In the genomic region with DNA sequence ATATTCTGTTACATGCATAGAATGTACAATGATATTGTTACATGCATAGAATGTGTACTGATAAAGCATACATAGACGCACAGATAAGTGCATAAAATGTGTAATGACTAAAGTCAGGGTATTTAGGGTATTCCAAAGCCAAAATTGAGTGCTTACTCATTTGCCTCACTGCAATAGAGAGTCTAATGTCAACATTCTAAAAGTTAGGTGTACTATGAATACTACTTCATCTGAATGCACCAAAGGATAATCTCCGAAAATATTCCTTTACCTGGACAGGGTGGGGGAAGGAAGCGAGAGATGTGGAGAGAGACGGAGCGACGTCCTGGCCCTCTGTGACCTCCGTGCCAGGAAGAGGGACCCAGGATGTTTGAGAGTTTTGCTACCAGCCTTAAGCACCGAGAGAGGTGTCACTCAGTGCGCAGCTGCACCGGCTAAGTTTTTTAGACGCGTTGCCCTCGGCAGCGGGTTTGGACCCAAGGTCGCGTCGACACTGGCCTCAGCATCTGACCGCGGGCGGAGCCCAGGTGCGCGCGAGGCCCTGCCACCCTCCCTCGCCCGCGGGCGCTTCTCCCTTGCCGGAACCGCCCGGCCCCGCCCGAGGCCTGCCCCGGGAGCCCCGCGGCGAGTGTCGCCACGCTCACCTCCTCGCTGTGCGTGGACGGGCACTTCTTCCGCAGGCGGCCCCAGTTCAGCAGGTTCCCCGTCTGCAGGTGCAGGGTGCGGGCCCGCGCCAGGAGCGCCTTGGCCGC, we compare ENCODE assay signal across 1 cellular context.
TF ChIP-seq lines count a peak whose summit lies in the region.

No MANE protein-coding gene starts in this region.

TF ChIP-seq in GM12878, 131 proteins besides CTCF, POLR2A, EP300 and RAD21:
- no peak for TF ChIP-seq ESRRA (IDR thresholded peaks at IDR 0.05; ENCODE audit: low read length)
- TF ChIP-seq, protein P1, sequence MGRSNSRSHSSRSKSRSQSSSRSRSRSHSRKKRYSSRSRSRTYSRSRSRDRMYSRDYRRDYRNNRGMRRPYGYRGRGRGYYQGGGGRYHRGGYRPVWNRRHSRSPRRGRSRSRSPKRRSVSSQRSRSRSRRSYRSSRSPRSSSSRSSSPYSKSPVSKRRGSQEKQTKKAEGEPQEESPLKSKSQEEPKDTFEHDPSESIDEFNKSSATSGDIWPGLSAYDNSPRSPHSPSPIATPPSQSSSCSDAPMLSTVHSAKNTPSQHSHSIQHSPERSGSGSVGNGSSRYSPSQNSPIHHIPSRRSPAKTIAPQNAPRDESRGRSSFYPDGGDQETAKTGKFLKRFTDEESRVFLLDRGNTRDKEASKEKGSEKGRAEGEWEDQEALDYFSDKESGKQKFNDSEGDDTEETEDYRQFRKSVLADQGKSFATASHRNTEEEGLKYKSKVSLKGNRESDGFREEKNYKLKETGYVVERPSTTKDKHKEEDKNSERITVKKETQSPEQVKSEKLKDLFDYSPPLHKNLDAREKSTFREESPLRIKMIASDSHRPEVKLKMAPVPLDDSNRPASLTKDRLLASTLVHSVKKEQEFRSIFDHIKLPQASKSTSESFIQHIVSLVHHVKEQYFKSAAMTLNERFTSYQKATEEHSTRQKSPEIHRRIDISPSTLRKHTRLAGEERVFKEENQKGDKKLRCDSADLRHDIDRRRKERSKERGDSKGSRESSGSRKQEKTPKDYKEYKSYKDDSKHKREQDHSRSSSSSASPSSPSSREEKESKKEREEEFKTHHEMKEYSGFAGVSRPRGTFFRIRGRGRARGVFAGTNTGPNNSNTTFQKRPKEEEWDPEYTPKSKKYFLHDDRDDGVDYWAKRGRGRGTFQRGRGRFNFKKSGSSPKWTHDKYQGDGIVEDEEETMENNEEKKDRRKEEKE (IDR thresholded peaks at IDR 0.05): no peak
- TF ChIP-seq SMAD1 (IDR thresholded peaks at IDR 0.05; ENCODE audit: low read depth, partially characterized antibody): no peak
- TF ChIP-seq, protein P2, sequence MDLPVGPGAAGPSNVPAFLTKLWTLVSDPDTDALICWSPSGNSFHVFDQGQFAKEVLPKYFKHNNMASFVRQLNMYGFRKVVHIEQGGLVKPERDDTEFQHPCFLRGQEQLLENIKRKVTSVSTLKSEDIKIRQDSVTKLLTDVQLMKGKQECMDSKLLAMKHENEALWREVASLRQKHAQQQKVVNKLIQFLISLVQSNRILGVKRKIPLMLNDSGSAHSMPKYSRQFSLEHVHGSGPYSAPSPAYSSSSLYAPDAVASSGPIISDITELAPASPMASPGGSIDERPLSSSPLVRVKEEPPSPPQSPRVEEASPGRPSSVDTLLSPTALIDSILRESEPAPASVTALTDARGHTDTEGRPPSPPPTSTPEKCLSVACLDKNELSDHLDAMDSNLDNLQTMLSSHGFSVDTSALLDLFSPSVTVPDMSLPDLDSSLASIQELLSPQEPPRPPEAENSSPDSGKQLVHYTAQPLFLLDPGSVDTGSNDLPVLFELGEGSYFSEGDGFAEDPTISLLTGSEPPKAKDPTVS (IDR thresholded peaks at IDR 0.05; ENCODE audit: low read depth, low read length): no peak
- TF ChIP-seq MTA3 (IDR thresholded peaks at IDR 0.05; ENCODE audit: borderline replicate concordance, low read length): no peak
- no peak for TF ChIP-seq GABPA (IDR thresholded peaks at IDR 0.05; ENCODE audit: low read depth)
- TF ChIP-seq NR2C1 (IDR thresholded peaks at IDR 0.05): no peak
- TF ChIP-seq, protein P3, sequence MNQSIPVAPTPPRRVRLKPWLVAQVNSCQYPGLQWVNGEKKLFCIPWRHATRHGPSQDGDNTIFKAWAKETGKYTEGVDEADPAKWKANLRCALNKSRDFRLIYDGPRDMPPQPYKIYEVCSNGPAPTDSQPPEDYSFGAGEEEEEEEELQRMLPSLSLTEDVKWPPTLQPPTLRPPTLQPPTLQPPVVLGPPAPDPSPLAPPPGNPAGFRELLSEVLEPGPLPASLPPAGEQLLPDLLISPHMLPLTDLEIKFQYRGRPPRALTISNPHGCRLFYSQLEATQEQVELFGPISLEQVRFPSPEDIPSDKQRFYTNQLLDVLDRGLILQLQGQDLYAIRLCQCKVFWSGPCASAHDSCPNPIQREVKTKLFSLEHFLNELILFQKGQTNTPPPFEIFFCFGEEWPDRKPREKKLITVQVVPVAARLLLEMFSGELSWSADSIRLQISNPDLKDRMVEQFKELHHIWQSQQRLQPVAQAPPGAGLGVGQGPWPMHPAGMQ (IDR thresholded peaks at IDR 0.05; ENCODE audit: borderline replicate concordance): no peak
- peak; percentile 54 for TF ChIP-seq MYC (IDR thresholded peaks at IDR 0.05; ENCODE audit: insufficient read depth, insufficient read length, insufficient replicate concordance, low read length, severe bottlenecking)
- TF ChIP-seq, protein P4, sequence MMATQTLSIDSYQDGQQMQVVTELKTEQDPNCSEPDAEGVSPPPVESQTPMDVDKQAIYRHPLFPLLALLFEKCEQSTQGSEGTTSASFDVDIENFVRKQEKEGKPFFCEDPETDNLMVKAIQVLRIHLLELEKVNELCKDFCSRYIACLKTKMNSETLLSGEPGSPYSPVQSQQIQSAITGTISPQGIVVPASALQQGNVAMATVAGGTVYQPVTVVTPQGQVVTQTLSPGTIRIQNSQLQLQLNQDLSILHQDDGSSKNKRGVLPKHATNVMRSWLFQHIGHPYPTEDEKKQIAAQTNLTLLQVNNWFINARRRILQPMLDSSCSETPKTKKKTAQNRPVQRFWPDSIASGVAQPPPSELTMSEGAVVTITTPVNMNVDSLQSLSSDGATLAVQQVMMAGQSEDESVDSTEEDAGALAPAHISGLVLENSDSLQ (IDR thresholded peaks at IDR 0.05): peak; percentile 76
- TF ChIP-seq GATAD2B (conservative IDR thresholded peaks at IDR 0.05; ENCODE audit: low read depth): no peak
- TF ChIP-seq, protein P5, sequence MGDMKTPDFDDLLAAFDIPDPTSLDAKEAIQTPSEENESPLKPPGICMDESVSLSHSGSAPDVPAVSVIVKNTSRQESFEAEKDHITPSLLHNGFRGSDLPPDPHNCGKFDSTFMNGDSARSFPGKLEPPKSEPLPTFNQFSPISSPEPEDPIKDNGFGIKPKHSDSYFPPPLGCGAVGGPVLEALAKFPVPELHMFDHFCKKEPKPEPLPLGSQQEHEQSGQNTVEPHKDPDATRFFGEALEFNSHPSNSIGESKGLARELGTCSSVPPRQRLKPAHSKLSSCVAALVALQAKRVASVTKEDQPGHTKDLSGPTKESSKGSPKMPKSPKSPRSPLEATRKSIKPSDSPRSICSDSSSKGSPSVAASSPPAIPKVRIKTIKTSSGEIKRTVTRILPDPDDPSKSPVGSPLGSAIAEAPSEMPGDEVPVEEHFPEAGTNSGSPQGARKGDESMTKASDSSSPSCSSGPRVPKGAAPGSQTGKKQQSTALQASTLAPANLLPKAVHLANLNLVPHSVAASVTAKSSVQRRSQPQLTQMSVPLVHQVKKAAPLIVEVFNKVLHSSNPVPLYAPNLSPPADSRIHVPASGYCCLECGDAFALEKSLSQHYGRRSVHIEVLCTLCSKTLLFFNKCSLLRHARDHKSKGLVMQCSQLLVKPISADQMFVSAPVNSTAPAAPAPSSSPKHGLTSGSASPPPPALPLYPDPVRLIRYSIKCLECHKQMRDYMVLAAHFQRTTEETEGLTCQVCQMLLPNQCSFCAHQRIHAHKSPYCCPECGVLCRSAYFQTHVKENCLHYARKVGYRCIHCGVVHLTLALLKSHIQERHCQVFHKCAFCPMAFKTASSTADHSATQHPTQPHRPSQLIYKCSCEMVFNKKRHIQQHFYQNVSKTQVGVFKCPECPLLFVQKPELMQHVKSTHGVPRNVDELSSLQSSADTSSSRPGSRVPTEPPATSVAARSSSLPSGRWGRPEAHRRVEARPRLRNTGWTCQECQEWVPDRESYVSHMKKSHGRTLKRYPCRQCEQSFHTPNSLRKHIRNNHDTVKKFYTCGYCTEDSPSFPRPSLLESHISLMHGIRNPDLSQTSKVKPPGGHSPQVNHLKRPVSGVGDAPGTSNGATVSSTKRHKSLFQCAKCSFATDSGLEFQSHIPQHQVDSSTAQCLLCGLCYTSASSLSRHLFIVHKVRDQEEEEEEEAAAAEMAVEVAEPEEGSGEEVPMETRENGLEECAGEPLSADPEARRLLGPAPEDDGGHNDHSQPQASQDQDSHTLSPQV (IDR thresholded peaks at IDR 0.05): no peak
- peak; percentile 52; the same call in 1 of the 2 replicates for TF ChIP-seq TCF12 (IDR thresholded peaks at IDR 0.05; ENCODE audit: low read depth, low read length)
- TF ChIP-seq, protein P6, sequence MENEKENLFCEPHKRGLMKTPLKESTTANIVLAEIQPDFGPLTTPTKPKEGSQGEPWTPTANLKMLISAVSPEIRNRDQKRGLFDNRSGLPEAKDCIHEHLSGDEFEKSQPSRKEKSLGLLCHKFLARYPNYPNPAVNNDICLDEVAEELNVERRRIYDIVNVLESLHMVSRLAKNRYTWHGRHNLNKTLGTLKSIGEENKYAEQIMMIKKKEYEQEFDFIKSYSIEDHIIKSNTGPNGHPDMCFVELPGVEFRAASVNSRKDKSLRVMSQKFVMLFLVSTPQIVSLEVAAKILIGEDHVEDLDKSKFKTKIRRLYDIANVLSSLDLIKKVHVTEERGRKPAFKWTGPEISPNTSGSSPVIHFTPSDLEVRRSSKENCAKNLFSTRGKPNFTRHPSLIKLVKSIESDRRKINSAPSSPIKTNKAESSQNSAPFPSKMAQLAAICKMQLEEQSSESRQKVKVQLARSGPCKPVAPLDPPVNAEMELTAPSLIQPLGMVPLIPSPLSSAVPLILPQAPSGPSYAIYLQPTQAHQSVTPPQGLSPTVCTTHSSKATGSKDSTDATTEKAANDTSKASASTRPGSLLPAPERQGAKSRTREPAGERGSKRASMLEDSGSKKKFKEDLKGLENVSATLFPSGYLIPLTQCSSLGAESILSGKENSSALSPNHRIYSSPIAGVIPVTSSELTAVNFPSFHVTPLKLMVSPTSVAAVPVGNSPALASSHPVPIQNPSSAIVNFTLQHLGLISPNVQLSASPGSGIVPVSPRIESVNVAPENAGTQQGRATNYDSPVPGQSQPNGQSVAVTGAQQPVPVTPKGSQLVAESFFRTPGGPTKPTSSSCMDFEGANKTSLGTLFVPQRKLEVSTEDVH (IDR thresholded peaks at IDR 0.05; ENCODE audit: low read depth, partially characterized antibody): no peak
- TF ChIP-seq, protein P7, sequence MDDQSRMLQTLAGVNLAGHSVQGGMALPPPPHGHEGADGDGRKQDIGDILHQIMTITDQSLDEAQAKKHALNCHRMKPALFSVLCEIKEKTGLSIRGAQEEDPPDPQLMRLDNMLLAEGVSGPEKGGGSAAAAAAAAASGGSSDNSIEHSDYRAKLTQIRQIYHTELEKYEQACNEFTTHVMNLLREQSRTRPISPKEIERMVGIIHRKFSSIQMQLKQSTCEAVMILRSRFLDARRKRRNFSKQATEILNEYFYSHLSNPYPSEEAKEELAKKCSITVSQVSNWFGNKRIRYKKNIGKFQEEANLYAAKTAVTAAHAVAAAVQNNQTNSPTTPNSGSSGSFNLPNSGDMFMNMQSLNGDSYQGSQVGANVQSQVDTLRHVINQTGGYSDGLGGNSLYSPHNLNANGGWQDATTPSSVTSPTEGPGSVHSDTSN (IDR thresholded peaks at IDR 0.05; ENCODE audit: insufficient replicate concordance, low read depth, low read length): peak; percentile 36
- TF ChIP-seq, protein P8, sequence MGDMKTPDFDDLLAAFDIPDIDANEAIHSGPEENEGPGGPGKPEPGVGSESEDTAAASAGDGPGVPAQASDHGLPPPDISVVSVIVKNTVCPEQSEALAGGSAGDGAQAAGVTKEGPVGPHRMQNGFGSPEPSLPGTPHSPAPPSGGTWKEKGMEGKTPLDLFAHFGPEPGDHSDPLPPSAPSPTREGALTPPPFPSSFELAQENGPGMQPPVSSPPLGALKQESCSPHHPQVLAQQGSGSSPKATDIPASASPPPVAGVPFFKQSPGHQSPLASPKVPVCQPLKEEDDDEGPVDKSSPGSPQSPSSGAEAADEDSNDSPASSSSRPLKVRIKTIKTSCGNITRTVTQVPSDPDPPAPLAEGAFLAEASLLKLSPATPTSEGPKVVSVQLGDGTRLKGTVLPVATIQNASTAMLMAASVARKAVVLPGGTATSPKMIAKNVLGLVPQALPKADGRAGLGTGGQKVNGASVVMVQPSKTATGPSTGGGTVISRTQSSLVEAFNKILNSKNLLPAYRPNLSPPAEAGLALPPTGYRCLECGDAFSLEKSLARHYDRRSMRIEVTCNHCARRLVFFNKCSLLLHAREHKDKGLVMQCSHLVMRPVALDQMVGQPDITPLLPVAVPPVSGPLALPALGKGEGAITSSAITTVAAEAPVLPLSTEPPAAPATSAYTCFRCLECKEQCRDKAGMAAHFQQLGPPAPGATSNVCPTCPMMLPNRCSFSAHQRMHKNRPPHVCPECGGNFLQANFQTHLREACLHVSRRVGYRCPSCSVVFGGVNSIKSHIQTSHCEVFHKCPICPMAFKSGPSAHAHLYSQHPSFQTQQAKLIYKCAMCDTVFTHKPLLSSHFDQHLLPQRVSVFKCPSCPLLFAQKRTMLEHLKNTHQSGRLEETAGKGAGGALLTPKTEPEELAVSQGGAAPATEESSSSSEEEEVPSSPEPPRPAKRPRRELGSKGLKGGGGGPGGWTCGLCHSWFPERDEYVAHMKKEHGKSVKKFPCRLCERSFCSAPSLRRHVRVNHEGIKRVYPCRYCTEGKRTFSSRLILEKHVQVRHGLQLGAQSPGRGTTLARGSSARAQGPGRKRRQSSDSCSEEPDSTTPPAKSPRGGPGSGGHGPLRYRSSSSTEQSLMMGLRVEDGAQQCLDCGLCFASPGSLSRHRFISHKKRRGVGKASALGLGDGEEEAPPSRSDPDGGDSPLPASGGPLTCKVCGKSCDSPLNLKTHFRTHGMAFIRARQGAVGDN (IDR thresholded peaks at IDR 0.05): no peak
- TF ChIP-seq LARP7 (IDR thresholded peaks at IDR 0.05): peak; percentile 41
- TF ChIP-seq HDGF (IDR thresholded peaks at IDR 0.05): no peak
- peak in 1 of 2 experiments; percentile 29; a peak in 1 of 4 replicates for TF ChIP-seq BHLHE40 (IDR thresholded peaks at IDR 0.05; ENCODE audit: borderline replicate concordance in 1 of 2, low read depth in 2 of 2, low read length in 1 of 2)
- TF ChIP-seq BACH1 (IDR thresholded peaks at IDR 0.05; ENCODE audit: borderline replicate concordance): no peak
- TF ChIP-seq POLR2AphosphoS5 (IDR thresholded peaks at IDR 0.05; ENCODE audit: low read length): no peak
- peak; percentile 29; the same call in 1 of the 2 replicates for TF ChIP-seq RUNX3 (IDR thresholded peaks at IDR 0.05; ENCODE audit: low read length)
- TF ChIP-seq ZNF24 (IDR thresholded peaks at IDR 0.05): no peak
